In genomic region chr19:42693760-42694350, GRCh38 we compare ENCODE assay signal across 8 cellular contexts. TPM values are rescaled to one million over a fixed set of nuclear protein-coding genes. Genes with fewer than 3 reads are reported as not detected.
DNase-seq lines count a peak whose midpoint lies in the region; TF ChIP-seq lines count a peak whose summit lies in the region.

No MANE protein-coding gene starts in this region.

- H3K27me3 ChIP-seq in prostate gland (replicated peaks; ENCODE audit: insufficient read depth) = no peaks in the 10 kb centered on the region

- H3K9me3 Mint-ChIP-seq in progenitor cell of endocrine pancreas (ENCODE audit: low read depth) = peaks cover 64% of the 10 kb centered on the region

- DNase-seq in ACHN (peak; percentile 62), NCI-H748 treated with DMSO at 0.1 percent for 48 hours (lab: John Stamatoyannopoulos, UW) (peak; percentile 63), epithelial cell of proximal tubule (ENCODE audit: low read depth) (peak; percentile 6), NCI-H774 (lab: John Stamatoyannopoulos, UW) (no peak), progenitor cell of endocrine pancreas (ENCODE audit: low spot score, unreplicated experiment) (no peak), prostate gland (ENCODE audit: low spot score) (no peak)
- no peak for DNase-seq in effector CD8-positive, alpha-beta T cell (lab: John Stamatoyannopoulos, UW)

- 24% methylated on average over 5 of the region's 5 CpGs for WGBS in prostate gland

- H3K4me1 ChIP-seq in prostate gland (replicated peaks) = no peaks in the 10 kb centered on the region

- no peaks in the 10 kb centered on the region for H3K36me3 ChIP-seq in prostate gland

- H3K27ac ChIP-seq in prostate gland = no peak overlapping the region

- H3K27ac Mint-ChIP-seq in progenitor cell of endocrine pancreas = no peak overlapping the region

- H3K27me3 Mint-ChIP-seq in progenitor cell of endocrine pancreas = no peaks in the 10 kb centered on the region

- intact Hi-C loops in prostate gland (cut with DNase I) = no loop called here

- in situ Hi-C loops in ACHN (cut with HindIII; ENCODE audit: low pct_ligation_motif_present, low pct_unique_long_range_greater_than_20kb, low sequenced_read_pairs) = no loop called here

- H3K4me3 Mint-ChIP-seq in progenitor cell of endocrine pancreas (ENCODE audit: low read depth) = no peak overlapping the region

- TF ChIP-seq CTCF in GM12873 (IDR thresholded peaks at IDR 0.05; ENCODE audit: insufficient read depth, low read depth, low read length, missing control alignments) (peak; percentile 65), epithelial cell of proximal tubule (conservative IDR thresholded peaks at IDR 0.05; ENCODE audit: low read depth, low read length) (peak; percentile 96), progenitor cell of endocrine pancreas (IDR thresholded peaks at IDR 0.05; ENCODE audit: unreplicated experiment) (no peak), prostate gland (IDR thresholded peaks at IDR 0.05) (peak in 1 of 4 experiments; percentile 48)

- no peaks in the 10 kb centered on the region for H3K4me1 Mint-ChIP-seq in progenitor cell of endocrine pancreas (ENCODE audit: low read depth)

- H3K9me3 ChIP-seq in prostate gland = no peaks in the 10 kb centered on the region

- H3K4me3 ChIP-seq in epithelial cell of proximal tubule (ENCODE audit: low read depth, low read length) (no peak overlapping the region), prostate gland (no peak overlapping the region)

- H3K36me3 Mint-ChIP-seq in progenitor cell of endocrine pancreas (ENCODE audit: insufficient read depth) = no peaks in the 10 kb centered on the region

- TF ChIP-seq POLR2A in prostate gland (IDR thresholded peaks at IDR 0.05) = no peak

RNA-seq across cellular contexts. Expression of gene PSG3, which starts 46.4 kb away (rescaled TPM):
- total RNA-seq in epithelial cell of proximal tubule (0.07 TPM in 1 of 2 replicates, not detected in the other), progenitor cell of endocrine pancreas (not detected in 2 replicates), prostate gland (not detected)

Comparison
In these comparisons a context has a peak if more than half of its experiments do, and no peak if none do; other contexts are left out.
1. DNase-seq: peak in ACHN (single experiment), NCI-H748 treated with DMSO at 0.1 percent for 48 hours (single experiment) and epithelial cell of proximal tubule (single experiment); none in effector CD8-positive, alpha-beta T cell (single experiment), NCI-H774 (single experiment), progenitor cell of endocrine pancreas (single experiment) and prostate gland (single experiment).